ENCODE assay signal across 9 cellular contexts in the genomic region with DNA sequence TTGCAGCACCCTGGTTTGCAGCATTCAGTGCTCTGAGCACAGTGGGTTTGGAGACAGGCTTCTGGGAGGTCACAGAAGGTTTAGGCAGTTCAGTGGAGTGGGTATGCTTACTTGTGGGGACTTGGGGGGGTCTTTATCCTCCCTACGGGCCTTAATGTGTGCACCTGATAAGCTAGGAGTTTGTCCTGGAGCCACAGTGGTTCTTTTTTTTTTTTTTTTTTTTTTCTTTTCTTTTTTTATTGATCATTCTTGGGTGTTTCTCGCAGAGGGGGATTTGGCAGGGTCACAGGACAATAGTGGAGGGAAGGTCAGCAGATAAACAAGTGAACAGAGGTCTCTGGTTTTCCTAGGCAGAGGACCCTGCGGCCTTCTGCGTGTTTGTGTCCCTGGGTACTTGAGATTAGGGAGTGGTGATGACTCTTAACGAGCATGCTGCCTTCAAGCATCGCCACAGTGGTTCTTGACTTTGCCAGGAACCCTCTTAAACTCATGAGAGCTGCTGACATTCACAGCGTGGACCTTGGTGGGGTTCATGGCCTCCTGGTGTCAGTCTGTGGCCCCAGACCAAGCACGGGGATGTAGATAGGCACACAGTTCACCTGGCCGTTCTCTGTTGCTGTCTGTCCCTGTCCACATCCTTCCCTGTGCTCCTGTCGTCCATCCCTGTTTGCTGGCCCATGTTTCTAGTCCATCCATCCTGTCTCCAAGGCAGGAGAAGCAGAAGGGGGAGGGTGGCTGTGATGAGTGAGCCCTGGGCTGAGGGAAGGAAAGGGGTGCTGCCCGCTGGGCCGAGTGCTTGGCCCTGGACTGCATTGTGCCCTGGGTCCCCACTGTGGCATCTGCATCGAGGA. TPM values are rescaled to one million over a fixed set of nuclear protein-coding genes. Genes with fewer than 3 reads are reported as not detected.
DNase-seq lines count a peak whose midpoint lies in the region; ATAC-seq, FAIRE-seq and TF ChIP-seq lines count a peak whose summit lies in the region.
"Had no signal": no experiment of that assay in that cellular context is flagged by ENCODE, and none has a peak within 500 bp of the region (broad histone marks: within the 10 kb centered on the region; RNA-seq: fewer than 3 reads in every experiment).

No MANE protein-coding gene starts in this region.

- H3K4me1 ChIP-seq in lung (ENCODE audit: control insufficient read depth in 2 of 2, insufficient read depth in 2 of 2, low read length in 2 of 2) (peaks cover 19 to 64% of the 10 kb centered on the region in 2 donors), tibial nerve (peaks cover 0 to 78% (median 66%) of the 10 kb centered on the region in 4 donors)

- no peak for ATAC-seq in activated T-cell treated with anti-CD3 and anti-CD28 coated beads, Interleukin-2, amount 50 U/mL, for 4 hours
- no peak for ATAC-seq in lung (ENCODE audit: insufficient read depth, low FRiP score)
- no peak for ATAC-seq in HG02610 (IDR thresholded peaks at IDR 0.05; ENCODE audit: unreplicated experiment)
- ATAC-seq in GM21526 (IDR thresholded peaks at IDR 0.05; ENCODE audit: low FRiP score, unreplicated experiment), result no peak

- H3K4me1 Mint-ChIP-seq in activated T-cell treated with anti-CD3 and anti-CD28 coated beads, Interleukin-2, amount 50 U/mL, for 4 hours (ENCODE audit: low read depth), result peaks cover 82% of the 10 kb centered on the region

- no peaks in the 10 kb centered on the region for H3K9me3 Mint-ChIP-seq in activated T-cell treated with anti-CD3 and anti-CD28 coated beads, Interleukin-2, amount 50 U/mL, for 4 hours

- in situ Hi-C loops in astrocyte of the cerebellum (cut with HindIII; ENCODE audit: low sequenced_read_pairs), result no loop called here

- TF ChIP-seq EP300 in tibial nerve (IDR thresholded peaks at IDR 0.05), result no peak

- H3K4me3 Mint-ChIP-seq in activated T-cell treated with anti-CD3 and anti-CD28 coated beads, Interleukin-2, amount 50 U/mL, for 4 hours, result peak overlapping the region; percentile 89

- H3K36me3 ChIP-seq in lung (ENCODE audit: control insufficient read depth in 2 of 2, insufficient read depth in 2 of 2, low read length in 2 of 2), result peaks cover 0 to 17% of the 10 kb centered on the region in 2 donors
- peaks cover 0 to 25% (median 0%) of the 10 kb centered on the region in 3 donors for H3K36me3 ChIP-seq in tibial nerve

- H3K27me3 ChIP-seq in lung (ENCODE audit: control insufficient read depth, insufficient read depth) (no peaks in the 10 kb centered on the region), tibial nerve (no peaks in the 10 kb centered on the region)

- 33 to 59% methylated on average over 12 to 13 of the region's 13 CpGs for WGBS in lung, 2 donors
- 39 to 45% methylated on average over 13 of the region's 13 CpGs for WGBS in tibial nerve, 2 donors

- H3K36me3 Mint-ChIP-seq in activated T-cell treated with anti-CD3 and anti-CD28 coated beads, Interleukin-2, amount 50 U/mL, for 4 hours (ENCODE audit: insufficient read depth), result peaks cover 16% of the 10 kb centered on the region

- no peaks in the 10 kb centered on the region for H3K9me3 ChIP-seq in lung (ENCODE audit: control insufficient read depth in 2 of 2, insufficient read depth in 1 of 2, low read length in 1 of 2)
- no peaks in the 10 kb centered on the region for H3K9me3 ChIP-seq in tibial nerve

- peak overlapping the region; percentile 71 to 93 for H3K27ac ChIP-seq in lung (ENCODE audit: low read depth in 1 of 2, low read length in 1 of 2)
- peak overlapping the region; percentile 37 to 98 (median 96) for H3K27ac ChIP-seq in tibial nerve

- H3K4me3 ChIP-seq in astrocyte of the cerebellum (ENCODE audit: low read depth, low read length) (peak overlapping the region; percentile 22), lung (peak overlapping the region; percentile 89), tibial nerve (peak overlapping the region in 3 of 4 donors; percentile 11 to 99 (median 99))

- TF ChIP-seq CTCF in astrocyte of the cerebellum (IDR thresholded peaks at IDR 0.05; ENCODE audit: low read depth, low read length, missing control alignments), result no peak
- TF ChIP-seq CTCF in lung (IDR thresholded peaks at IDR 0.05; ENCODE audit: control extremely low read depth, extremely low read depth), result no peak
- no peak for TF ChIP-seq CTCF in tibial nerve (IDR thresholded peaks at IDR 0.05)

- no peaks in the 10 kb centered on the region for H3K27me3 Mint-ChIP-seq in activated T-cell treated with anti-CD3 and anti-CD28 coated beads, Interleukin-2, amount 50 U/mL, for 4 hours (ENCODE audit: low read depth)

- no peak for DNase-seq in activated T-cell treated with anti-CD3 and anti-CD28 coated beads, Interleukin-2, amount 50 U/mL, for 4 hours
- no peak for DNase-seq in activated T-cell treated with anti-CD3 and anti-CD28 coated beads for 4 hours
- no peak for DNase-seq in astrocyte of the cerebellum (ENCODE audit: low read depth)
- DNase-seq in lung (ENCODE audit: low spot score), result peak; percentile 57
- DNase-seq in tibial nerve (ENCODE audit: low spot score in 2 of 2), result no peak
- no peak for DNase-seq in HTR-8/SVneo (ENCODE audit: insufficient read length, low spot score)

- TF ChIP-seq POLR2A in tibial nerve (IDR thresholded peaks at IDR 0.05), result no peak

- FAIRE-seq in HTR-8/SVneo (lab: Jason Lieb, UNC), result no peak

RNA-seq across cellular contexts. Expression of gene EGLN2, which starts 2.7 kb away (rescaled TPM):
- total RNA-seq in activated T-cell treated with anti-CD3 and anti-CD28 coated beads, Interleukin-2, amount 50 U/mL, for 4 hours, result 10 to 100 TPM; 86.3 to 95.4 (median 89.4) TPM
- 100 to 1,000 TPM; 130 to 157 TPM for total RNA-seq in lung
- 100 to 1,000 TPM; 132 to 133 TPM for polyA plus RNA-seq in lung
- 100 to 1,000 TPM in 3 of 4 donors, 10 to 100 TPM in 1; 93.5 to 134 (median 120) TPM for total RNA-seq in tibial nerve

RNA-seq across cellular contexts. Expression of gene RAB4B, which starts 23.6 kb away (rescaled TPM):
- total RNA-seq in activated T-cell treated with anti-CD3 and anti-CD28 coated beads, Interleukin-2, amount 50 U/mL, for 4 hours, result 10 to 100 TPM; 26.6 to 34.9 (median 30.0) TPM
- total RNA-seq in lung, result 10 to 100 TPM; 11.5 to 73.0 TPM
- polyA plus RNA-seq in lung, result 10 to 100 TPM; 78.6 to 90.9 TPM
- 10 to 100 TPM; 38.3 to 66.6 (median 52.0) TPM for total RNA-seq in tibial nerve

RNA-seq across cellular contexts. Expression of gene MIA, which starts 26.4 kb away (rescaled TPM):
- under 1 TPM in 1 of 3 donors, not detected in 2; 0.87 TPM for total RNA-seq in activated T-cell treated with anti-CD3 and anti-CD28 coated beads, Interleukin-2, amount 50 U/mL, for 4 hours
- total RNA-seq in lung, result 1 to 10 TPM in 1 of 2 donors, not detected in 1; 3.2 TPM
- polyA plus RNA-seq in lung, result 1 to 10 TPM in 1 of 2 donors, under 1 TPM in 1; 0.75 to 4.6 TPM
- 100 to 1,000 TPM; 127 to 322 (median 209) TPM for total RNA-seq in tibial nerve
- total RNA-seq: glomerular endothelial cell had no signal

RNA-seq across cellular contexts. Expression of gene CYP2A6, which starts 48.6 kb away (rescaled TPM):
- total RNA-seq in activated T-cell treated with anti-CD3 and anti-CD28 coated beads, Interleukin-2, amount 50 U/mL, for 4 hours, result under 1 TPM; 0.38 to 0.50 (median 0.38) TPM
- total RNA-seq in lung (1 to 10 TPM in 1 of 2 donors, under 1 TPM in 1; 0.97 to 1.7 TPM), tibial nerve (1 to 10 TPM in 1 of 4 donors, not detected in 3; 7.3 TPM)
- under 1 TPM; 0.45 to 0.57 TPM for polyA plus RNA-seq in lung
- total RNA-seq: glomerular endothelial cell had no signal

RNA-seq across cellular contexts. Expression of gene SNRPA, which starts 50.7 kb away (rescaled TPM):
- 100 to 1,000 TPM; 213 to 234 (median 219) TPM for total RNA-seq in activated T-cell treated with anti-CD3 and anti-CD28 coated beads, Interleukin-2, amount 50 U/mL, for 4 hours
- 10 to 100 TPM; 47.4 to 77.4 TPM for total RNA-seq in lung
- 10 to 100 TPM; 44.5 to 69.9 TPM for polyA plus RNA-seq in lung
- total RNA-seq in tibial nerve, result 10 to 100 TPM; 52.8 to 92.7 (median 70.9) TPM

Comparison
In these comparisons a context has a peak if more than half of its experiments do, and no peak if none do; other contexts are left out.
1. H3K4me3 ChIP-seq: peak in every context shown above with its lines; median percentile 99 in tibial nerve; 89 in lung; 22 in astrocyte of the cerebellum.
2. RNA of gene MIA, which starts 26.4 kb away (total RNA-seq): 127 to 322 TPM in tibial nerve; 3.2 TPM in lung and 0.87 TPM in activated T-cell treated with anti-CD3 and anti-CD28 coated beads, Interleukin-2, amount 50 U/mL, for 4 hours; every median in the first group is over 10 times any median in the second.